In genomic region chr13:29503041-29503837, GRCh38 we compare ENCODE assay signal across 11 cellular contexts.
DNase-seq lines count a peak whose midpoint lies in the region; ATAC-seq and TF ChIP-seq lines count a peak whose summit lies in the region.
"Had no signal": no experiment of that assay in that cellular context is flagged by ENCODE, and none has a peak within 500 bp of the region (broad histone marks: within the 10 kb centered on the region; RNA-seq: fewer than 3 reads in every experiment).

No MANE protein-coding gene starts in this region.

- no peak for ATAC-seq in HG03039 (IDR thresholded peaks at IDR 0.05; ENCODE audit: unreplicated experiment)

- TF ChIP-seq CTCF in astrocyte of the spinal cord (IDR thresholded peaks at IDR 0.05; ENCODE audit: low read depth, low read length) = no peak

- peak overlapping the region; percentile 3 for H3K4me3 ChIP-seq in astrocyte of the spinal cord (ENCODE audit: low read depth, low read length)
- H3K4me3 ChIP-seq in iPS-15b (ENCODE audit: low read depth, low read length) = peak overlapping the region; percentile 30
- H3K4me3 ChIP-seq in skeletal muscle satellite cell (ENCODE audit: low read length) = peak overlapping the region; percentile 66
- H3K4me3 ChIP-seq: sigmoid colon had no signal

- H3K36me3 ChIP-seq in iPS-15b (ENCODE audit: control insufficient read depth, insufficient read depth, low read length) (no peaks in the 10 kb centered on the region), skeletal muscle satellite cell (ENCODE audit: insufficient read depth, low read length) (no peaks in the 10 kb centered on the region)
- H3K36me3 ChIP-seq: sigmoid colon had no signal

- H3K9me3 ChIP-seq in iPS-15b (ENCODE audit: control insufficient read depth, insufficient read depth, low read length) (no peaks in the 10 kb centered on the region), skeletal muscle satellite cell (replicated peaks; ENCODE audit: low read length) (no peaks in the 10 kb centered on the region)
- H3K9me3 ChIP-seq: sigmoid colon had no signal

- no peaks in the 10 kb centered on the region for H3K4me1 Mint-ChIP-seq in activated CD4-positive, alpha-beta T cell treated with anti-CD3 and anti-CD28 coated beads, Interleukin-2, amount 10 ng/mL, durations not matched to agents 7 days and 5 days

- CTCF ChIA-PET in activated CD4-positive, alpha-beta T cell treated with anti-CD3 and anti-CD28 coated beads, Interleukin-2, amount 10 ng/mL, durations not matched to agents 7 days and 5 days (lab: Charles Lee) = interaction anchor here (1.4 to 1.6 kb wide), 2 partner anchors 14 to 31 kb away, joined by 3 read pairs; no protein-coding TSS in a partner anchor

- peak overlapping the region; percentile 84 for H3K4me2 ChIP-seq in skeletal muscle satellite cell (ENCODE audit: low read length)

- no peaks in the 10 kb centered on the region for H3K36me3 Mint-ChIP-seq in activated CD4-positive, alpha-beta T cell treated with anti-CD3 and anti-CD28 coated beads, Interleukin-2, amount 10 ng/mL, durations not matched to agents 7 days and 5 days (ENCODE audit: low read depth)

- no peak overlapping the region for H3K4me3 Mint-ChIP-seq in activated CD4-positive, alpha-beta T cell treated with anti-CD3 and anti-CD28 coated beads, Interleukin-2, amount 10 ng/mL, durations not matched to agents 7 days and 5 days

- POLR2A ChIA-PET in activated CD4-positive, alpha-beta T cell treated with anti-CD3 and anti-CD28 coated beads, Interleukin-2, amount 10 ng/mL, durations not matched to agents 7 days and 5 days (lab: Charles Lee) = no interaction called here

- in situ Hi-C loops in astrocyte of the spinal cord (cut with HindIII; ENCODE audit: low sequenced_read_pairs) = no loop called here

- no peaks in the 10 kb centered on the region for H3K9me3 Mint-ChIP-seq in activated CD4-positive, alpha-beta T cell treated with anti-CD3 and anti-CD28 coated beads, Interleukin-2, amount 10 ng/mL, durations not matched to agents 7 days and 5 days

- H3K27me3 ChIP-seq in iPS-15b (ENCODE audit: control insufficient read depth, insufficient read depth, low read length) (no peaks in the 10 kb centered on the region), skeletal muscle satellite cell (ENCODE audit: control insufficient read depth, insufficient read depth, low read length) (peaks cover 23% of the 10 kb centered on the region)
- H3K27me3 ChIP-seq: sigmoid colon had no signal

- DNase-seq in activated CD4-positive, alpha-beta T cell treated with anti-CD3 and anti-CD28 coated beads, Interleukin-2, amount 10 ng/mL, durations not matched to agents 7 days and 5 days = peak; percentile 22
- no peak for DNase-seq in activated CD4-positive, alpha-beta T cell treated with anti-CD3 and anti-CD28 coated beads, Interleukin-2, amount 50 U/mL, for 4 hours
- DNase-seq in astrocyte of the spinal cord (ENCODE audit: low read depth, low spot score) (peak; percentile 21), NCI-H345 (lab: John Stamatoyannopoulos, UW) (no peak)
- no peak for DNase-seq in activated effector memory CD4-positive, alpha-beta T cell treated with anti-CD3 and anti-CD28 coated beads, Interleukin-2, amount 50 U/mL, for 16 hours
- DNase-seq: activated CD4-positive, alpha-beta T cell treated with anti-CD3 and anti-CD28 coated beads, Interleukin-2, amount 50 U/mL, for 48 hours; NCI-H774; sigmoid colon had no signal

- H3K4me1 ChIP-seq in iPS-15b (ENCODE audit: control insufficient read depth, insufficient read depth, low read length) (no peaks in the 10 kb centered on the region), skeletal muscle satellite cell (ENCODE audit: control insufficient read depth, insufficient read depth, low read length) (peaks cover 15% of the 10 kb centered on the region)

- H3K9ac ChIP-seq in iPS-15b (ENCODE audit: low read depth, low read length) (peak overlapping the region; percentile 47), skeletal muscle satellite cell (ENCODE audit: low read depth, low read length) (peak overlapping the region; percentile 19)

- no peak overlapping the region for H3K27ac Mint-ChIP-seq in activated CD4-positive, alpha-beta T cell treated with anti-CD3 and anti-CD28 coated beads, Interleukin-2, amount 10 ng/mL, durations not matched to agents 7 days and 5 days

- peaks cover 18% of the 10 kb centered on the region for H3K27me3 Mint-ChIP-seq in activated CD4-positive, alpha-beta T cell treated with anti-CD3 and anti-CD28 coated beads, Interleukin-2, amount 10 ng/mL, durations not matched to agents 7 days and 5 days

Comparison
In these comparisons a context has a peak if more than half of its experiments do, and no peak if none do; other contexts are left out.
1. DNase-seq: peak in activated CD4-positive, alpha-beta T cell treated with anti-CD3 and anti-CD28 coated beads, Interleukin-2, amount 10 ng/mL, durations not matched to agents 7 days and 5 days (single experiment) and astrocyte of the spinal cord (single experiment); none in activated CD4-positive, alpha-beta T cell treated with anti-CD3 and anti-CD28 coated beads, Interleukin-2, amount 50 U/mL, for 4 hours (0 of 2), NCI-H345 (single experiment) and activated effector memory CD4-positive, alpha-beta T cell treated with anti-CD3 and anti-CD28 coated beads, Interleukin-2, amount 50 U/mL, for 16 hours (single experiment).
2. H3K4me3 ChIP-seq: peak in every context shown above with its lines; median percentile 66 in skeletal muscle satellite cell; 30 in iPS-15b; 3 in astrocyte of the spinal cord.